In genomic region chr21:41367598-41368360, GRCh38 we compare ENCODE assay signal across 9 cellular contexts. TPM values are rescaled to one million over a fixed set of nuclear protein-coding genes. Genes with fewer than 3 reads are reported as not detected.
DNase-seq lines count a peak whose midpoint lies in the region; ATAC-seq and TF ChIP-seq lines count a peak whose summit lies in the region.
"Had no signal": no experiment of that assay in that cellular context is flagged by ENCODE, and none has a peak within 500 bp of the region (broad histone marks: within the 10 kb centered on the region; RNA-seq: fewer than 3 reads in every experiment).

No MANE protein-coding gene starts in this region.

- in situ Hi-C loops in GM18951 (cut with MboI; ENCODE audit: low sequenced_read_pairs, unreplicated experiment), result no loop called here

- peaks cover 96% of the 10 kb centered on the region for H3K4me1 Mint-ChIP-seq in CD4-positive, alpha-beta T cell (ENCODE audit: low read depth)
- peaks cover 24% of the 10 kb centered on the region for H3K4me1 Mint-ChIP-seq in activated T-helper 17 cell treated with anti-CD3 and anti-CD28 coated beads, Interleukin-2, amount 50 U/mL, for 72 hours

- CTCF ChIA-PET in CD4-positive, alpha-beta T cell (lab: Charles Lee), result interaction anchor here (0.9 kb wide), 1 partner anchor 85 kb away, joined by 4 read pairs; no protein-coding TSS in a partner anchor

- H3K27me3 Mint-ChIP-seq in CD4-positive, alpha-beta T cell, result no peaks in the 10 kb centered on the region
- no peaks in the 10 kb centered on the region for H3K27me3 Mint-ChIP-seq in activated T-helper 17 cell treated with anti-CD3 and anti-CD28 coated beads, Interleukin-2, amount 50 U/mL, for 72 hours

- H3K36me3 Mint-ChIP-seq in CD4-positive, alpha-beta T cell (ENCODE audit: low read depth), result peaks cover 71% of the 10 kb centered on the region
- no peaks in the 10 kb centered on the region for H3K36me3 Mint-ChIP-seq in activated T-helper 17 cell treated with anti-CD3 and anti-CD28 coated beads, Interleukin-2, amount 50 U/mL, for 72 hours (ENCODE audit: low read depth)
- H3K36me3 Mint-ChIP-seq: brain had no signal

- peak; percentile 13 for TF ChIP-seq POLR2A in GM18951 (IDR thresholded peaks at IDR 0.05; ENCODE audit: extremely low read depth, insufficient read depth, insufficient read length)

- H3K27me3 ChIP-seq in CD4-positive, alpha-beta T cell (ENCODE audit: control insufficient read depth, insufficient read depth, low read length), result no peaks in the 10 kb centered on the region

- H3K4me3 Mint-ChIP-seq in CD4-positive, alpha-beta T cell, result peak overlapping the region; percentile 56
- no peak overlapping the region for H3K4me3 Mint-ChIP-seq in activated T-helper 17 cell treated with anti-CD3 and anti-CD28 coated beads, Interleukin-2, amount 50 U/mL, for 72 hours
- H3K4me3 Mint-ChIP-seq: brain had no signal

- no peak for TF ChIP-seq CTCF in CD4-positive, alpha-beta T cell (IDR thresholded peaks at IDR 0.05)

- peak overlapping the region; percentile 60 for H3K27ac ChIP-seq in CD4-positive, alpha-beta T cell (ENCODE audit: low read depth, low read length)

- H3K9me3 Mint-ChIP-seq in CD4-positive, alpha-beta T cell, result no peaks in the 10 kb centered on the region
- peaks cover 4% of the 10 kb centered on the region for H3K9me3 Mint-ChIP-seq in activated T-helper 17 cell treated with anti-CD3 and anti-CD28 coated beads, Interleukin-2, amount 50 U/mL, for 72 hours

- H3K9me3 ChIP-seq in CD4-positive, alpha-beta T cell (ENCODE audit: control insufficient read depth, low read length), result no peaks in the 10 kb centered on the region

- intact Hi-C loops in CD4-positive, alpha-beta T cell (cut with DNase I, micrococcal nuclease), result no loop called here

- ATAC-seq in CD4-positive, alpha-beta T cell (ENCODE audit: poor library complexity), result no peak
- peak; percentile 58 for ATAC-seq in HG02970 (IDR thresholded peaks at IDR 0.05; ENCODE audit: low FRiP score, unreplicated experiment)
- no peak for ATAC-seq in activated T-helper 17 cell treated with anti-CD3 and anti-CD28 coated beads, Interleukin-2, amount 50 U/mL, for 72 hours (replicated peaks)

- peak overlapping the region; percentile 98 for H3K27ac Mint-ChIP-seq in CD4-positive, alpha-beta T cell
- H3K27ac Mint-ChIP-seq in activated T-helper 17 cell treated with anti-CD3 and anti-CD28 coated beads, Interleukin-2, amount 50 U/mL, for 72 hours, result peak overlapping the region; percentile 77
- H3K27ac Mint-ChIP-seq: brain had no signal

- DNase-seq in CD4-positive, alpha-beta T cell, result no peak
- no peak for DNase-seq in Ammon's horn (ENCODE audit: low spot score)
- DNase-seq in HCEC 1CT, result no peak
- DNase-seq in SHP77 (lab: John Stamatoyannopoulos, UW), result no peak
- DNase-seq in GM03348 (ENCODE audit: low spot score), result no peak

- POLR2A ChIA-PET in CD4-positive, alpha-beta T cell (lab: Charles Lee), result interaction anchor here (1.1 to 2.9 kb wide), 4 partner anchors 9 to 58 kb away, joined by 3 to 87 read pairs (median 6); partner anchors contain the start of gene MX1

RNA-seq across cellular contexts. Expression of gene MX2, which starts 6.0 kb away (rescaled TPM):
- total RNA-seq in CD4-positive, alpha-beta T cell, result 10 to 100 TPM; 77.8 to 87.1 TPM
- total RNA-seq in activated T-helper 17 cell treated with anti-CD3 and anti-CD28 coated beads, Interleukin-2, amount 50 U/mL, for 72 hours, result 10 to 100 TPM; 13.0 to 59.1 TPM

RNA-seq across cellular contexts. Expression of gene FAM3B, which starts 51.2 kb away (rescaled TPM):
- not detected for total RNA-seq in CD4-positive, alpha-beta T cell
- not detected for total RNA-seq in activated T-helper 17 cell treated with anti-CD3 and anti-CD28 coated beads, Interleukin-2, amount 50 U/mL, for 72 hours

RNA-seq across cellular contexts. Expression of gene MX1, which starts 58.3 kb away (rescaled TPM):
- total RNA-seq in CD4-positive, alpha-beta T cell, result 10 to 100 TPM; 82.3 to 86.3 TPM
- total RNA-seq in activated T-helper 17 cell treated with anti-CD3 and anti-CD28 coated beads, Interleukin-2, amount 50 U/mL, for 72 hours, result 10 to 100 TPM; 14.2 to 32.5 TPM
